In genomic region chr14:51535443-51536044, GRCh38 we compare ENCODE assay signal across 18 cellular contexts.
A peak's percentile ranks its signal among the peaks of the same experiment; 100 is the strongest.
DNase-seq lines count a peak whose midpoint lies in the region; ATAC-seq and TF ChIP-seq lines count a peak whose summit lies in the region.
"Had no signal": no experiment of that assay in that cellular context is flagged by ENCODE, and none has a peak within 500 bp of the region (broad histone marks: within the 10 kb centered on the region; RNA-seq: fewer than 3 reads in every experiment).

No MANE protein-coding gene starts in this region.

- CTCF ChIA-PET in SK-N-SH (lab: Yijun Ruan, JAX) (interaction anchor here (1.0 to 1.6 kb wide), 2 partner anchors 117 to 252 kb away, joined by 3 to 4 read pairs; partner anchors contain the start of gene FRMD6), Panc1 (lab: Charles Lee) (no interaction called here)
- CTCF ChIA-PET in activated CD4-positive, alpha-beta T cell treated with anti-CD3 and anti-CD28 coated beads for 36 hours (lab: Charles Lee) = no interaction called here
- CTCF ChIA-PET in CD8-positive, alpha-beta memory T cell (lab: Charles Lee) = no interaction called here

- TF ChIP-seq EP300 in SK-N-SH (IDR thresholded peaks at IDR 0.05; ENCODE audit: borderline replicate concordance in 1 of 2, low read depth in 1 of 2, low read length in 1 of 2) = no peak

- POLR2A ChIA-PET in SK-N-SH (lab: Yijun Ruan, JAX) (no interaction called here), Panc1 (lab: Charles Lee) (no interaction called here)
- POLR2A ChIA-PET in activated CD4-positive, alpha-beta T cell treated with anti-CD3 and anti-CD28 coated beads for 36 hours (lab: Charles Lee) = no interaction called here
- POLR2A ChIA-PET in CD8-positive, alpha-beta memory T cell (lab: Charles Lee) = no interaction called here

- BruUV-seq in Panc1 (replicated peaks; lab: Mats Ljungman, UMichigan) = no TSS peak

- H3K9ac ChIP-seq in SK-N-SH (no peak overlapping the region), smooth muscle cell (ENCODE audit: low read depth) (no peak overlapping the region)

- H3K9me3 ChIP-seq in SK-N-SH (no peaks in the 10 kb centered on the region), Panc1 (ENCODE audit: control insufficient read depth, insufficient read depth, low read depth, low read length) (peaks cover 8% of the 10 kb centered on the region; the same call in 1 of the 2 replicates), smooth muscle cell (replicated peaks; ENCODE audit: low read depth) (no peaks in the 10 kb centered on the region)
- H3K9me3 ChIP-seq in CD8-positive, alpha-beta memory T cell (ENCODE audit: low read length) = no peaks in the 10 kb centered on the region
- H3K9me3 ChIP-seq: BE2C had no signal

- H3K4me1 Mint-ChIP-seq in activated CD4-positive, alpha-beta T cell treated with anti-CD3 and anti-CD28 coated beads for 36 hours = no peaks in the 10 kb centered on the region
- no peaks in the 10 kb centered on the region for H3K4me1 Mint-ChIP-seq in CD8-positive, alpha-beta memory T cell
- H3K4me1 Mint-ChIP-seq: CD4-positive, CD25-positive, alpha-beta regulatory T cell had no signal

- H3F3A ChIP-seq in SK-N-SH (replicated peaks; ENCODE audit: insufficient read depth) = peaks cover 51% of the 10 kb centered on the region
- H3F3A ChIP-seq in smooth muscle cell (ENCODE audit: low read depth) = peaks cover 5% of the 10 kb centered on the region

- no peak overlapping the region for H2AFZ ChIP-seq in SK-N-SH (ENCODE audit: low read depth)
- H2AFZ ChIP-seq in smooth muscle cell (ENCODE audit: low read depth) = no peak overlapping the region

- 78% methylated on average over 2 of the region's 2 CpGs for WGBS in SK-N-SH (ENCODE audit: low lambda C conversion rate)
- 92% methylated on average over 2 of the region's 2 CpGs for WGBS in smooth muscle cell (ENCODE audit: low lambda C conversion rate)

- in situ Hi-C loops in Panc1 (cut with HindIII; ENCODE audit: low pct_unique_long_range_greater_than_20kb, low sequenced_read_pairs) = no loop called here

- peak overlapping the region in 1 of 2 experiments; percentile 92; a peak in 2 of 4 replicates for H3K27ac ChIP-seq in SK-N-SH (ENCODE audit: low read depth in 2 of 2, low read length in 1 of 2)
- peak overlapping the region; percentile 85 for H3K27ac ChIP-seq in Panc1 (ENCODE audit: low read length)
- H3K27ac ChIP-seq in smooth muscle cell (ENCODE audit: low read depth) = peak overlapping the region; percentile 72
- H3K27ac ChIP-seq in CD8-positive, alpha-beta memory T cell (ENCODE audit: low read depth, low read length) = no peak overlapping the region
- H3K27ac ChIP-seq: HL-60 had no signal

- ATAC-seq in SK-N-SH treated with all-trans-retinoic acid at 6 μM for 48 hours = no peak
- ATAC-seq in Panc1 = no peak
- no peak for ATAC-seq in activated CD4-positive, alpha-beta T cell treated with anti-CD3 and anti-CD28 coated beads for 36 hours
- ATAC-seq in GM18909 (IDR thresholded peaks at IDR 0.05; ENCODE audit: poor library complexity, unreplicated experiment) = no peak

- no peaks in the 10 kb centered on the region for H3K79me2 ChIP-seq in SK-N-SH (ENCODE audit: insufficient read depth)
- H3K79me2 ChIP-seq in smooth muscle cell (ENCODE audit: low read depth) = no peaks in the 10 kb centered on the region

- H3K4me1 ChIP-seq in SK-N-SH (ENCODE audit: control insufficient read depth in 1 of 2, insufficient read depth in 2 of 2, low read depth in 1 of 2, low read length in 1 of 2) (peaks cover 6 to 25% of the 10 kb centered on the region in 2 experiments), Panc1 (ENCODE audit: control insufficient read depth, insufficient read depth, low read length) (peaks cover 14% of the 10 kb centered on the region), smooth muscle cell (ENCODE audit: low read depth) (peaks cover 12% of the 10 kb centered on the region)
- H3K4me1 ChIP-seq in CD8-positive, alpha-beta memory T cell (ENCODE audit: insufficient read depth, low read length) = no peaks in the 10 kb centered on the region

- H3K27me3 Mint-ChIP-seq in activated CD4-positive, alpha-beta T cell treated with anti-CD3 and anti-CD28 coated beads for 36 hours = peaks cover 4% of the 10 kb centered on the region
- H3K27me3 Mint-ChIP-seq in CD8-positive, alpha-beta memory T cell = peaks cover 1 to 17% of the 10 kb centered on the region in 2 donors

- no peak overlapping the region for H3K27ac Mint-ChIP-seq in activated CD4-positive, alpha-beta T cell treated with anti-CD3 and anti-CD28 coated beads for 36 hours
- no peak overlapping the region for H3K27ac Mint-ChIP-seq in CD8-positive, alpha-beta memory T cell
- H3K27ac Mint-ChIP-seq: CD4-positive, CD25-positive, alpha-beta regulatory T cell had no signal

- H3K4me3 ChIP-seq in SK-N-SH (ENCODE audit: low read depth in 2 of 2, low read length in 1 of 2) (no peak overlapping the region), Panc1 (ENCODE audit: low read depth in 2 of 2, low read length in 2 of 2) (no peak overlapping the region), smooth muscle cell (no peak overlapping the region)
- H3K4me3 ChIP-seq in CD8-positive, alpha-beta memory T cell (ENCODE audit: low read length) = no peak overlapping the region

- H3K27me3 ChIP-seq in SK-N-SH (ENCODE audit: insufficient read depth) (no peaks in the 10 kb centered on the region), Panc1 (ENCODE audit: control insufficient read depth, insufficient read depth, low read length) (no peaks in the 10 kb centered on the region), smooth muscle cell (ENCODE audit: low read depth) (no peaks in the 10 kb centered on the region)
- H3K27me3 ChIP-seq in CD8-positive, alpha-beta memory T cell (ENCODE audit: insufficient read depth, low read length, poor library complexity, severe bottlenecking) = no peaks in the 10 kb centered on the region
- H3K27me3 ChIP-seq: BE2C had no signal

- H4K20me1 ChIP-seq in SK-N-SH (ENCODE audit: insufficient read depth) (no peaks in the 10 kb centered on the region), smooth muscle cell (ENCODE audit: low read depth) (no peaks in the 10 kb centered on the region)

- H3K36me3 Mint-ChIP-seq in activated CD4-positive, alpha-beta T cell treated with anti-CD3 and anti-CD28 coated beads for 36 hours (ENCODE audit: low read depth) = no peaks in the 10 kb centered on the region
- H3K36me3 Mint-ChIP-seq in CD8-positive, alpha-beta memory T cell = no peaks in the 10 kb centered on the region
- H3K36me3 Mint-ChIP-seq: CD4-positive, CD25-positive, alpha-beta regulatory T cell had no signal

- intact Hi-C loops in Panc1 (cut with micrococcal nuclease; ENCODE audit: unreplicated experiment) = loop anchor here (10.0 kb wide), 1 partner anchor 131 kb away; no protein-coding TSS in a partner anchor
- intact Hi-C loops in activated CD4-positive, alpha-beta T cell treated with anti-CD3 and anti-CD28 coated beads for 36 hours (cut with DNase I, micrococcal nuclease) = no loop called here

- no peak overlapping the region for H3K4me2 ChIP-seq in SK-N-SH
- H3K4me2 ChIP-seq in smooth muscle cell = no peak overlapping the region

- H3K4me3 Mint-ChIP-seq in activated CD4-positive, alpha-beta T cell treated with anti-CD3 and anti-CD28 coated beads for 36 hours = no peak overlapping the region
- no peak overlapping the region for H3K4me3 Mint-ChIP-seq in CD8-positive, alpha-beta memory T cell
- H3K4me3 Mint-ChIP-seq: CD4-positive, CD25-positive, alpha-beta regulatory T cell had no signal

- H3K9me3 Mint-ChIP-seq in activated CD4-positive, alpha-beta T cell treated with anti-CD3 and anti-CD28 coated beads for 36 hours (ENCODE audit: low read depth) = no peaks in the 10 kb centered on the region
- peaks cover 0 to 4% (median 0%) of the 10 kb centered on the region in 5 donors for H3K9me3 Mint-ChIP-seq in CD8-positive, alpha-beta memory T cell

- TF ChIP-seq RAD21 in SK-N-SH (IDR thresholded peaks at IDR 0.05; ENCODE audit: low read length) = no peak

- no peaks in the 10 kb centered on the region for H3K36me3 ChIP-seq in SK-N-SH (replicated peaks in 1 of 2; ENCODE audit: control insufficient read depth in 1 of 2, insufficient read depth in 2 of 2, low read length in 1 of 2)
- H3K36me3 ChIP-seq in Panc1 (ENCODE audit: control insufficient read depth, insufficient read depth, low read length) = no peaks in the 10 kb centered on the region
- no peaks in the 10 kb centered on the region for H3K36me3 ChIP-seq in smooth muscle cell (ENCODE audit: low read depth)
- H3K36me3 ChIP-seq in CD8-positive, alpha-beta memory T cell (ENCODE audit: insufficient read depth, low read length) = no peaks in the 10 kb centered on the region
- H3K36me3 ChIP-seq: BE2C had no signal

- TF ChIP-seq CTCF in SK-N-SH (IDR thresholded peaks at IDR 0.05) (no peak), Panc1 (IDR thresholded peaks at IDR 0.05) (no peak), smooth muscle cell (IDR thresholded peaks at IDR 0.05; ENCODE audit: borderline replicate concordance, insufficient read depth, poor library complexity, severe bottlenecking) (no peak)

- no peaks in the 10 kb centered on the region for H3K9me2 ChIP-seq in SK-N-SH

- DNase-seq in SK-N-SH (no peak), Panc1 (ENCODE audit: low read depth, low spot score) (no peak), dermis microvascular lymphatic vessel endothelial cell (ENCODE audit: low read depth in 2 of 2) (peak; percentile 24 to 50), smooth muscle cell (lab: John Stamatoyannopoulos, UW; ENCODE audit: unreplicated experiment) (no peak)
- no peak for DNase-seq in activated CD4-positive, alpha-beta T cell treated with anti-CD3 and anti-CD28 coated beads for 36 hours
- no peak for DNase-seq in CD8-positive, alpha-beta memory T cell
- DNase-seq: 8988T; CD4-positive, CD25-positive, alpha-beta regulatory T cell; Kasumi-1; NCI-H1105 treated with DMSO at 0.1 percent for 48 hours; NCI-H1694 treated with DMSO at 0.1 percent for 48 hours; NCI-H510A; NK-92 treated with Interleukin-12 subunit alpha and Interleukin-12 subunit beta, amount 100 ng/mL, for 24 hours; SHP77 treated with DMSO at 0.1 percent for 48 hours had no signal

TF ChIP-seq in SK-N-SH, 30 proteins besides CTCF, POLR2A, EP300 and RAD21 (continues in another document):
- no peak for TF ChIP-seq GABPA (IDR thresholded peaks at IDR 0.05; ENCODE audit: low read depth)
- TF ChIP-seq, protein P1, sequence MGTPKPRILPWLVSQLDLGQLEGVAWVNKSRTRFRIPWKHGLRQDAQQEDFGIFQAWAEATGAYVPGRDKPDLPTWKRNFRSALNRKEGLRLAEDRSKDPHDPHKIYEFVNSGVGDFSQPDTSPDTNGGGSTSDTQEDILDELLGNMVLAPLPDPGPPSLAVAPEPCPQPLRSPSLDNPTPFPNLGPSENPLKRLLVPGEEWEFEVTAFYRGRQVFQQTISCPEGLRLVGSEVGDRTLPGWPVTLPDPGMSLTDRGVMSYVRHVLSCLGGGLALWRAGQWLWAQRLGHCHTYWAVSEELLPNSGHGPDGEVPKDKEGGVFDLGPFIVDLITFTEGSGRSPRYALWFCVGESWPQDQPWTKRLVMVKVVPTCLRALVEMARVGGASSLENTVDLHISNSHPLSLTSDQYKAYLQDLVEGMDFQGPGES (IDR thresholded peaks at IDR 0.05; ENCODE audit: low read depth, low read length) = no peak
- no peak for TF ChIP-seq FOSL2 (IDR thresholded peaks at IDR 0.05; ENCODE audit: borderline replicate concordance, low read depth)

Comparison
In these comparisons a context has a peak if more than half of its experiments do, and no peak if none do; other contexts are left out.
1. DNase-seq: peak in dermis microvascular lymphatic vessel endothelial cell (2 of 2); none in SK-N-SH (single experiment), Panc1 (single experiment), smooth muscle cell (single experiment), activated CD4-positive, alpha-beta T cell treated with anti-CD3 and anti-CD28 coated beads for 36 hours (single experiment) and CD8-positive, alpha-beta memory T cell (0 of 5).